In the genomic region with DNA sequence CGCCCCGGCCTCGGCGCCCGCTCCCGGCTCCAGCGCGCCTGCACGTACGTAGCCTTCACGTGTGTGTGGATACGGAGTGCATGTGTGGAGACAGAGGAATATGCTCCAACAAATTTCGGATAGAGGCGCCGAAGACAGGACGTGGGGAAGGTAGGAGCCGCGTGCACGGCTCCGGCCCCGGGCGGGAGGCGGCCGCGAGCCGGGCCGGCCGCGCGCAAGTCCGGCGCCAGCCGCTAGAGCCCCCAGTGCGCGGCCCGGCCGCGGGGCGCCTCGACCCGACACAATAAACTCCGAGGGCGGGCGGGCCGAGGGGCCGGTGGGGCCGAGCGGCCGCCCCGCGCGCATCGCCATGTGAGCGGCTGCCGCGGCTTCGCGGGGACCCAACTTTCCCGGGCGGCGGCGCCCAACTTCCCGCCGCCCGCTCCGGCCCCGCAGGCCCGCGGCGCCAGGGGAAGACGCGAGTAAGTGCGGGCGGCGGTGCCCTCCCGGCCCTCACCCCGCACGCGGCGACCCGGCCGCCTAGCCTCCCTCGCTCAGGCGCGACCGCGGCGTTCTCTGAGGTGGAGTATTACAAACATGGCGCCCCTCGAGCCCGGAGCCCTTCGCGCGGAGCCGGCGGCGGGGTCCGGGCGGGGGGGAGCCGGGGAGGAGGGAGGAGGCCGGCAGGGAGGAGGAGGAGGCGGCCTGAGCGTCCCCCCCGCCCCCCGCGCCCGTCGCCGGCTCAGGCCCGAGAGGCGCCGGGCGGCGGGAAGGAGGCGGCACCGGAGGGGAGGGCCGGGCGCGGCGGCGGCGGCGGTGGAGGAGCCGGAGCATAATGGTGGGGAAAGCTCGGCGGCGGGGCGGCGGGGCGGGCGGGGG, we compare ENCODE assay signal across 8 cellular contexts.
DNase-seq lines count a peak whose midpoint lies in the region; ATAC-seq and TF ChIP-seq lines count a peak whose summit lies in the region.

ZMYND11 (plus strand) TSS at position 713 of the 858 bp plus-strand sequence. CDS start 44,558 bp downstream, outside the sequence.

- H3K27ac ChIP-seq in muscle layer of duodenum (ENCODE audit: low read length), result peak within 1 kb of the TSS; percentile 50

- no peak for TF ChIP-seq POLR2A in erythroblast (IDR thresholded peaks at IDR 0.05; ENCODE audit: low read length)

- H3K36me3 ChIP-seq in muscle layer of duodenum (ENCODE audit: control insufficient read depth in 1 of 2, insufficient read depth in 2 of 2, low read length in 2 of 2), result no peaks in the 10 kb centered on the region

- peak; percentile 13 to 19 for DNase-seq in NCI-H187 (lab: John Stamatoyannopoulos, UW)
- no peak for DNase-seq in NCI-H187 treated with DMSO at 0.1 percent for 48 hours (lab: John Stamatoyannopoulos, UW)
- DNase-seq in NCI-H446 treated with DMSO at 0.1 percent for 48 hours (lab: John Stamatoyannopoulos, UW), result peak; percentile 29
- peak; percentile 78 for DNase-seq in activated T-cell treated with anti-CD3 and anti-CD28 coated beads, Interleukin-2, amount 50 U/mL, for 1 hour
- DNase-seq in erythroblast (lab: John Stamatoyannopoulos, UW), result peak; percentile 76 to 87
- peak; percentile 22 to 42 for DNase-seq in stimulated activated CD8-positive, alpha-beta memory T cell treated with anti-CD3 and anti-CD28 coated beads, Interleukin-7, amount 100 ng/mL, for 48 hours (ENCODE audit: extremely low read depth in 1 of 2, low read depth in 1 of 2)

- H3K4me1 ChIP-seq in muscle layer of duodenum (ENCODE audit: control insufficient read depth in 1 of 2, insufficient read depth in 2 of 2, low read length in 2 of 2), result peaks cover 12 to 27% of the 10 kb centered on the region in 2 donors

- ATAC-seq in HG02623 (IDR thresholded peaks at IDR 0.05; ENCODE audit: unreplicated experiment), result peak; percentile 41

- peak within 1 kb of the TSS; percentile 72 to 81 for H3K4me3 ChIP-seq in muscle layer of duodenum (ENCODE audit: low read depth in 1 of 2, low read length in 2 of 2)

- H3K9me3 ChIP-seq in muscle layer of duodenum (ENCODE audit: control insufficient read depth in 1 of 2, low read length in 2 of 2), result no peaks in the 10 kb centered on the region

- no peaks in the 10 kb centered on the region for H3K27me3 ChIP-seq in muscle layer of duodenum (ENCODE audit: low read depth, low read length)
